28 cellular contexts compared by ENCODE assay signal in genomic region chr10:2813277-2813676, GRCh38.
"Had no signal": no experiment of that assay in that cellular context is flagged by ENCODE, and none has a peak within 500 bp of the region (broad histone marks: within the 10 kb centered on the region; RNA-seq: fewer than 3 reads in every experiment).

No MANE protein-coding gene starts in this region.

- H3K27ac ChIP-seq: ascending aorta, cardiac muscle cell, colonic mucosa, epithelial cell of prostate, parathyroid adenoma, psoas muscle, right atrium auricular region, stomach, thyroid gland, upper lobe of left lung, vagina had no signal

- H3K36me3 ChIP-seq: ascending aorta, cardiac muscle cell, colonic mucosa, right atrium auricular region, stomach, thyroid gland, upper lobe of left lung, vagina had no signal

- H3K4me3 ChIP-seq: ascending aorta, cardiac muscle cell, colonic mucosa, psoas muscle, right atrium auricular region, stomach, thyroid gland, upper lobe of left lung, vagina had no signal

- H3K9me3 ChIP-seq: ascending aorta, colonic mucosa, psoas muscle, right atrium auricular region, stomach, thyroid gland, upper lobe of left lung, vagina had no signal

- DNase-seq: activated B cell treated with CpG ODN at 0.5 μM for 24 hours; activated CD4-positive, alpha-beta T cell treated with anti-CD3 and anti-CD28 coated beads, Interleukin-2, amount 50 U/mL, for 4 hours; activated CD8-positive, alpha-beta memory T cell treated with anti-CD3 and anti-CD28 coated beads, Interleukin-2, amount 50 U/mL, for 4 hours; activated effector memory CD4-positive, alpha-beta T cell treated with anti-CD3 and anti-CD28 coated beads, Interleukin-2, amount 50 U/mL, for 16 hours; activated naive CD4-positive, alpha-beta T cell treated with anti-CD3 and anti-CD28 coated beads for 36 hours; activated naive CD8-positive, alpha-beta T cell treated with anti-CD3 and anti-CD28 coated beads, Interleukin-2, amount 10 ng/mL, durations not matched to agents 7 days and 5 days; activated T-cell treated with anti-CD3 and anti-CD28 coated beads, Interleukin-2, amount 50 U/mL, for 1 hour; cerebellar nuclear complex; colonic mucosa; effector CD8-positive, alpha-beta T cell; islet precursor cell; left cardiac atrium; midbrain; naive thymus-derived CD8-positive, alpha-beta T cell; occipital lobe; psoas muscle; stimulated activated CD4-positive, alpha-beta T cell treated with anti-CD3 and anti-CD28 coated beads, Interleukin-15, amount 100 ng/mL, for 24 hours; stimulated activated CD4-positive, alpha-beta T cell treated with anti-CD3 and anti-CD28 coated beads, Interleukin-2, amount 100 ng/mL, for 24 hours; stimulated activated naive B cell treated with anti-CD40 and anti-IgM and Interleukin-4, amounts not matched to agents 10 μg/mL and 1 μg/mL and 100 μg/mL, for 72 hours; stomach; thyroid gland; upper lobe of left lung had no signal

- H3K4me1 ChIP-seq: ascending aorta, colonic mucosa, parathyroid adenoma, psoas muscle, right atrium auricular region, thyroid gland, upper lobe of left lung, vagina had no signal

- H3K27me3 ChIP-seq: ascending aorta, cardiac muscle cell, colonic mucosa, right atrium auricular region, stomach, thyroid gland, upper lobe of left lung, vagina had no signal

- ATAC-seq: left cardiac atrium; naive thymus-derived CD8-positive, alpha-beta T cell; psoas muscle; stimulated activated naive B cell treated with anti-CD40 and anti-IgM and Interleukin-4, amounts not matched to agents 10 μg/mL and 1 μg/mL and 100 μg/mL, for 72 hours had no signal
